7 cellular contexts compared by ENCODE assay signal in genomic region chr10:88932539-88933256, GRCh38. TPM values are rescaled to one million over a fixed set of nuclear protein-coding genes. Genes with fewer than 3 reads are reported as not detected.
A peak's percentile ranks its signal among the peaks of the same experiment; 100 is the strongest.
DNase-seq lines count a peak whose midpoint lies in the region; ATAC-seq and TF ChIP-seq lines count a peak whose summit lies in the region.

No MANE protein-coding gene starts in this region.

- intact Hi-C loops in left colon (cut with DNase I, micrococcal nuclease) = loop anchor here (2.0 to 10.0 kb wide), 3 partner anchors 98 to 285 kb away; no protein-coding TSS in a partner anchor

- H3K36me3 Mint-ChIP-seq in T-helper 1 cell treated with Interleukin-12 subunit alpha and Interleukin-12 subunit beta and Interleukin-4 antibody, amounts not matched to agents 30 μg/mL and 1 μg/mL, for 36 hours (ENCODE audit: low read depth) = peaks cover 19% of the 10 kb centered on the region

- peak overlapping the region; percentile 33 for H3K27ac Mint-ChIP-seq in T-helper 1 cell treated with Interleukin-12 subunit alpha and Interleukin-12 subunit beta and Interleukin-4 antibody, amounts not matched to agents 30 μg/mL and 1 μg/mL, for 36 hours

- DNase-seq in NCI-H1417 treated with DMSO at 0.1 percent for 48 hours (lab: John Stamatoyannopoulos, UW) = peak; percentile 32
- DNase-seq in caudate nucleus (lab: John Stamatoyannopoulos, UW) = peak in 41 of 61 donors; percentile 2 to 79 (median 29)
- peak; percentile 32 to 49 for DNase-seq in left colon
- DNase-seq in stimulated activated CD4-positive, alpha-beta T cell treated with anti-CD3 and anti-CD28 coated beads, Interleukin-4, amount 100 ng/mL, for 1 hour = peak; percentile 19

- H3K27ac ChIP-seq in caudate nucleus (ENCODE audit: low read depth, low read length) = no peak overlapping the region

- H3K27me3 Mint-ChIP-seq in T-helper 1 cell treated with Interleukin-12 subunit alpha and Interleukin-12 subunit beta and Interleukin-4 antibody, amounts not matched to agents 30 μg/mL and 1 μg/mL, for 36 hours (ENCODE audit: low read depth) = no peaks in the 10 kb centered on the region

- H3K4me1 Mint-ChIP-seq in T-helper 1 cell treated with Interleukin-12 subunit alpha and Interleukin-12 subunit beta and Interleukin-4 antibody, amounts not matched to agents 30 μg/mL and 1 μg/mL, for 36 hours (ENCODE audit: low read depth) = peaks cover 23% of the 10 kb centered on the region

- peak; percentile 32 for TF ChIP-seq CTCF in GM12801 (IDR thresholded peaks at IDR 0.05; ENCODE audit: extremely low read depth, insufficient read length)

- no peaks in the 10 kb centered on the region for H3K9me3 Mint-ChIP-seq in T-helper 1 cell treated with Interleukin-12 subunit alpha and Interleukin-12 subunit beta and Interleukin-4 antibody, amounts not matched to agents 30 μg/mL and 1 μg/mL, for 36 hours

- H3K4me3 Mint-ChIP-seq in T-helper 1 cell treated with Interleukin-12 subunit alpha and Interleukin-12 subunit beta and Interleukin-4 antibody, amounts not matched to agents 30 μg/mL and 1 μg/mL, for 36 hours = no peak overlapping the region

- ATAC-seq in HG02588 (IDR thresholded peaks at IDR 0.05; ENCODE audit: unreplicated experiment) (peak; percentile 54), left colon (peak; percentile 75)

RNA-seq across cellular contexts. Expression of gene ACTA2, which starts 19.9 kb away (rescaled TPM):
- total RNA-seq in left colon = 100 to 1,000 TPM in 1 of 2 donors, 10 to 100 TPM in 1; 57.1 to 245 TPM

RNA-seq across cellular contexts. Expression of gene STAMBPL1, which starts 52.7 kb away (rescaled TPM):
- 10 to 100 TPM; 14.8 to 22.4 TPM for total RNA-seq in left colon

RNA-seq across cellular contexts. Expression of gene FAS, which starts 57.9 kb away (rescaled TPM):
- 10 to 100 TPM; 33.8 to 54.1 TPM for total RNA-seq in left colon
